ENCODE assay signal across 11 cellular contexts in genomic region chr12:22974865-22975264, GRCh38.
DNase-seq lines count a peak whose midpoint lies in the region; ATAC-seq and TF ChIP-seq lines count a peak whose summit lies in the region.
"Had no signal": no experiment of that assay in that cellular context is flagged by ENCODE, and none has a peak within 500 bp of the region (broad histone marks: within the 10 kb centered on the region; RNA-seq: fewer than 3 reads in every experiment).

No MANE protein-coding gene starts in this region.

- H3K36me3 ChIP-seq in HEK293 (ENCODE audit: control insufficient read depth in 2 of 2, insufficient read depth in 1 of 2, low read length in 2 of 2) = no peaks in the 10 kb centered on the region
- H3K36me3 ChIP-seq in effector memory CD4-positive, alpha-beta T cell (ENCODE audit: control insufficient read depth, insufficient read depth, low read length) = no peaks in the 10 kb centered on the region

- intact Hi-C loops in Right ventricle myocardium superior (cut with DNase I) = no loop called here

- no peak for ATAC-seq in Right ventricle myocardium superior (ENCODE audit: poor library complexity)
- ATAC-seq: left ventricle myocardium superior had no signal

- no peaks in the 10 kb centered on the region for H3K4me1 ChIP-seq in HEK293 (ENCODE audit: control insufficient read depth, insufficient read depth, low read length)
- H3K4me1 ChIP-seq in effector memory CD4-positive, alpha-beta T cell (ENCODE audit: control insufficient read depth, insufficient read depth, low read length, poor library complexity, severe bottlenecking) = no peaks in the 10 kb centered on the region

- no peaks in the 10 kb centered on the region for H3K9me3 ChIP-seq in HEK293 (ENCODE audit: control insufficient read depth, insufficient read depth, low read depth, low read length)
- H3K9me3 ChIP-seq in effector memory CD4-positive, alpha-beta T cell (ENCODE audit: control insufficient read depth, low read length) = no peaks in the 10 kb centered on the region

- CTCF ChIA-PET in HEK293 (lab: Yijun Ruan, JAX) = no interaction called here

- H3K27me3 ChIP-seq in effector memory CD4-positive, alpha-beta T cell (replicated peaks; ENCODE audit: control insufficient read depth, insufficient read depth, low read length, poor library complexity, severe bottlenecking) = no peaks in the 10 kb centered on the region

- H3K4me3 ChIP-seq in HEK293 (ENCODE audit: low read depth, low read length) (no peak overlapping the region), foreskin fibroblast (ENCODE audit: low read depth in 1 of 2, low read length in 2 of 2) (no peak overlapping the region)
- H3K4me3 ChIP-seq in effector memory CD4-positive, alpha-beta T cell (ENCODE audit: insufficient read depth, low read depth, low read length, poor library complexity, severe bottlenecking) = no peak overlapping the region
- H3K4me3 ChIP-seq: PC-9 had no signal

- no peak for TF ChIP-seq CTCF in HEK293 (tag by site-specific recombination; IDR thresholded peaks at IDR 0.05)
- TF ChIP-seq CTCF in foreskin fibroblast (IDR thresholded peaks at IDR 0.05; ENCODE audit: low read depth, low read length) = no peak

- DNase-seq in SW480 (ENCODE audit: low spot score) = peak; percentile 85
- peak; percentile 85 to 88 for DNase-seq in foreskin fibroblast
- peak; percentile 73 for DNase-seq in stromal cell of bone marrow (ENCODE audit: low read depth)
- DNase-seq in T-helper 1 cell = no peak
- no peak for DNase-seq in Right ventricle myocardium superior
- no peak for DNase-seq in effector memory CD4-positive, alpha-beta T cell
- no peak for DNase-seq in NOMO-1 treated with DMSO at 0.1 percent for 48 hours (lab: John Stamatoyannopoulos, UW; ENCODE audit: unreplicated experiment)
- DNase-seq: activated CD4-positive, alpha-beta T cell treated with anti-CD3 and anti-CD28 coated beads for 48 hours; left ventricle myocardium superior had no signal

- no peak overlapping the region for H3K27ac ChIP-seq in HEK293 (ENCODE audit: extremely low read depth, low read depth, low read length)
- H3K27ac ChIP-seq in effector memory CD4-positive, alpha-beta T cell (ENCODE audit: insufficient read depth, low read length, poor library complexity, severe bottlenecking) = no peak overlapping the region
- H3K27ac ChIP-seq: PC-9 had no signal

- POLR2A ChIA-PET in HEK293 (lab: Yijun Ruan, JAX) = no interaction called here

TF ChIP-seq in HEK293, 187 proteins besides CTCF, POLR2A, EP300 and RAD21:
- TF ChIP-seq PRDM1 (tag by site-specific recombination; IDR thresholded peaks at IDR 0.05) (peak; percentile 12; the same call in 1 of the 2 replicates), PRDM2 (tag by site-specific recombination; IDR thresholded peaks at IDR 0.05; ENCODE audit: borderline replicate concordance) (no peak), ZNF600 (tag by site-specific recombination; IDR thresholded peaks at IDR 0.05) (no peak)

Comparison
In these comparisons a context has a peak if more than half of its experiments do, and no peak if none do; other contexts are left out.
1. DNase-seq: peak in SW480 (single experiment), foreskin fibroblast (2 of 2) and stromal cell of bone marrow (single experiment); none in T-helper 1 cell (0 of 5), Right ventricle myocardium superior (single experiment), effector memory CD4-positive, alpha-beta T cell (0 of 3) and NOMO-1 treated with DMSO at 0.1 percent for 48 hours (single experiment).